Comparison of ENCODE assay signal across 1 cellular context in the genomic region with DNA sequence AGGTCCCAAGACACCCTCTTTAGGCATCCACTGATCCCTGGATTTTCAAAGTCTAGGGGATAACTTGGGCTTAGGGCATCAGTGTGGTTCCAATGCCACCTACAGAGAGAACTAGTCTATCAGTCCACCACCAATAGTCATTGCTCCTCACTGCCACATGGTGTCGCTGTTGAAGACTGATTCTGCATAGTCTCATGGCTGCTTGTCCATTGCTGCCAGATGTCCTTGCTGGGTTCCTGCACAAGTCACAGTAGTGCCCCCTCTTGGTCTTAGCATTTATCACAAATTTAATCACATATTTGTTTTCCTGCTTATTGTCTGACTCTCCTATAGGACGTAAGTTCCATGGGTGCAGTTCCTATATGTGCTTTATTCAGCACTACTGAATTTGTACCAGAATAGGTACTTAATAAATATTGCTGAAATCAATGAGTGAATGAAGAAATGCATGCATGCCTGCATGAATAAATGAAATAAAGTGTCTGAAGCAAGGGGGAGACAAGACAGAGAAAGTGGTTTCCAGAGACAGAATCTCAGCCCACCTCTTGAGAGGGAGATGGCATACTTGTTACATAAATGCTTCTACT.
TF ChIP-seq lines count a peak whose summit lies in the region.

No MANE protein-coding gene starts in this region.

TF ChIP-seq in K562, 482 proteins besides CTCF, POLR2A, EP300 and RAD21 (continued from another document and continues in another):
- TF ChIP-seq, protein P1, sequence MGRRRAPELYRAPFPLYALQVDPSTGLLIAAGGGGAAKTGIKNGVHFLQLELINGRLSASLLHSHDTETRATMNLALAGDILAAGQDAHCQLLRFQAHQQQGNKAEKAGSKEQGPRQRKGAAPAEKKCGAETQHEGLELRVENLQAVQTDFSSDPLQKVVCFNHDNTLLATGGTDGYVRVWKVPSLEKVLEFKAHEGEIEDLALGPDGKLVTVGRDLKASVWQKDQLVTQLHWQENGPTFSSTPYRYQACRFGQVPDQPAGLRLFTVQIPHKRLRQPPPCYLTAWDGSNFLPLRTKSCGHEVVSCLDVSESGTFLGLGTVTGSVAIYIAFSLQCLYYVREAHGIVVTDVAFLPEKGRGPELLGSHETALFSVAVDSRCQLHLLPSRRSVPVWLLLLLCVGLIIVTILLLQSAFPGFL (CRISPR knock-in tag; IDR thresholded peaks at IDR 0.05), result no peak
- TF ChIP-seq CUX1 (CRISPR knock-in tag; IDR thresholded peaks at IDR 0.05), result no peak
- TF ChIP-seq SRSF3 (IDR thresholded peaks at IDR 0.05; ENCODE audit: insufficient read depth, low read length), result no peak
- TF ChIP-seq ZNF592 (IDR thresholded peaks at IDR 0.05), result no peak
- TF ChIP-seq CBX5 (IDR thresholded peaks at IDR 0.05; ENCODE audit: borderline replicate concordance, low read depth), result peak; percentile 99
- no peak for TF ChIP-seq ZNF696 (CRISPR knock-in tag; conservative IDR thresholded peaks at IDR 0.05)
- no peak for TF ChIP-seq HMG20A (CRISPR knock-in tag; conservative IDR thresholded peaks at IDR 0.05)
- TF ChIP-seq ZNF445 (CRISPR knock-in tag; IDR thresholded peaks at IDR 0.05; ENCODE audit: low read depth), result no peak
- no peak for TF ChIP-seq GTF2F1 (IDR thresholded peaks at IDR 0.05; ENCODE audit: low read depth, low read length)
- no peak for TF ChIP-seq ZNF766 (CRISPR knock-in tag; conservative IDR thresholded peaks at IDR 0.05)
- TF ChIP-seq PHB (CRISPR knock-in tag; IDR thresholded peaks at IDR 0.05), result no peak
- TF ChIP-seq ZKSCAN1 (IDR thresholded peaks at IDR 0.05; ENCODE audit: low read depth, low read length), result no peak
- TF ChIP-seq MEIS2 (IDR thresholded peaks at IDR 0.05; ENCODE audit: partially characterized antibody), result no peak
- peak; percentile 94 for TF ChIP-seq TRIM28 (IDR thresholded peaks at IDR 0.05)
- no peak for TF ChIP-seq ZNF224 (CRISPR knock-in tag; IDR thresholded peaks at IDR 0.05)
- TF ChIP-seq, protein P2, sequence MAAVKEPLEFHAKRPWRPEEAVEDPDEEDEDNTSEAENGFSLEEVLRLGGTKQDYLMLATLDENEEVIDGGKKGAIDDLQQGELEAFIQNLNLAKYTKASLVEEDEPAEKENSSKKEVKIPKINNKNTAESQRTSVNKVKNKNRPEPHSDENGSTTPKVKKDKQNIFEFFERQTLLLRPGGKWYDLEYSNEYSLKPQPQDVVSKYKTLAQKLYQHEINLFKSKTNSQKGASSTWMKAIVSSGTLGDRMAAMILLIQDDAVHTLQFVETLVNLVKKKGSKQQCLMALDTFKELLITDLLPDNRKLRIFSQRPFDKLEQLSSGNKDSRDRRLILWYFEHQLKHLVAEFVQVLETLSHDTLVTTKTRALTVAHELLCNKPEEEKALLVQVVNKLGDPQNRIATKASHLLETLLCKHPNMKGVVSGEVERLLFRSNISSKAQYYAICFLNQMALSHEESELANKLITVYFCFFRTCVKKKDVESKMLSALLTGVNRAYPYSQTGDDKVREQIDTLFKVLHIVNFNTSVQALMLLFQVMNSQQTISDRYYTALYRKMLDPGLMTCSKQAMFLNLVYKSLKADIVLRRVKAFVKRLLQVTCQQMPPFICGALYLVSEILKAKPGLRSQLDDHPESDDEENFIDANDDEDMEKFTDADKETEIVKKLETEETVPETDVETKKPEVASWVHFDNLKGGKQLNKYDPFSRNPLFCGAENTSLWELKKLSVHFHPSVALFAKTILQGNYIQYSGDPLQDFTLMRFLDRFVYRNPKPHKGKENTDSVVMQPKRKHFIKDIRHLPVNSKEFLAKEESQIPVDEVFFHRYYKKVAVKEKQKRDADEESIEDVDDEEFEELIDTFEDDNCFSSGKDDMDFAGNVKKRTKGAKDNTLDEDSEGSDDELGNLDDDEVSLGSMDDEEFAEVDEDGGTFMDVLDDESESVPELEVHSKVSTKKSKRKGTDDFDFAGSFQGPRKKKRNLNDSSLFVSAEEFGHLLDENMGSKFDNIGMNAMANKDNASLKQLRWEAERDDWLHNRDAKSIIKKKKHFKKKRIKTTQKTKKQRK (IDR thresholded peaks at IDR 0.05; ENCODE audit: borderline replicate concordance, low read depth, low read length), result no peak
- peak; percentile 98; the same call in 1 of the 2 replicates for TF ChIP-seq CBX1 (IDR thresholded peaks at IDR 0.05; ENCODE audit: low read depth)
- TF ChIP-seq JUN (IDR thresholded peaks at IDR 0.05; ENCODE audit: borderline replicate concordance, low read depth, low read length), result 0 out of 2 replicates have a peak, but pooled peaks have one; percentile 32
- no peak for TF ChIP-seq JUN (CRISPR knock-in tag; IDR thresholded peaks at IDR 0.05; ENCODE audit: borderline replicate concordance)
- TF ChIP-seq, protein P3, sequence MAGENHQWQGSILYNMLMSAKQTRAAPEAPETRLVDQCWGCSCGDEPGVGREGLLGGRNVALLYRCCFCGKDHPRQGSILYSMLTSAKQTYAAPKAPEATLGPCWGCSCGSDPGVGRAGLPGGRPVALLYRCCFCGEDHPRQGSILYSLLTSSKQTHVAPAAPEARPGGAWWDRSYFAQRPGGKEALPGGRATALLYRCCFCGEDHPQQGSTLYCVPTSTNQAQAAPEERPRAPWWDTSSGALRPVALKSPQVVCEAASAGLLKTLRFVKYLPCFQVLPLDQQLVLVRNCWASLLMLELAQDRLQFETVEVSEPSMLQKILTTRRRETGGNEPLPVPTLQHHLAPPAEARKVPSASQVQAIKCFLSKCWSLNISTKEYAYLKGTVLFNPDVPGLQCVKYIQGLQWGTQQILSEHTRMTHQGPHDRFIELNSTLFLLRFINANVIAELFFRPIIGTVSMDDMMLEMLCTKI (IDR thresholded peaks at IDR 0.05; ENCODE audit: partially characterized antibody), result no peak
- no peak for TF ChIP-seq MTF1 (CRISPR knock-in tag; IDR thresholded peaks at IDR 0.05; ENCODE audit: borderline replicate concordance)
- no peak for TF ChIP-seq ZNF212 (CRISPR knock-in tag; IDR thresholded peaks at IDR 0.05)
- 0 out of 2 replicates have a peak, but pooled peaks have one; percentile 15 for TF ChIP-seq ZNF384 (IDR thresholded peaks at IDR 0.05; ENCODE audit: low read depth, low read length)
- TF ChIP-seq HSF4 (CRISPR knock-in tag; IDR thresholded peaks at IDR 0.05; ENCODE audit: borderline replicate concordance), result no peak
- no peak for TF ChIP-seq BCL6 (CRISPR knock-in tag; IDR thresholded peaks at IDR 0.05)
- no peak for TF ChIP-seq SNIP1 (IDR thresholded peaks at IDR 0.05; ENCODE audit: low read depth)
- TF ChIP-seq PHF20 (IDR thresholded peaks at IDR 0.05; ENCODE audit: partially characterized antibody), result no peak
- peak; percentile 20; the same call in 1 of the 2 replicates for TF ChIP-seq ARID2 (IDR thresholded peaks at IDR 0.05)
- TF ChIP-seq ETV5 (CRISPR knock-in tag; IDR thresholded peaks at IDR 0.05; ENCODE audit: low read depth), result 0 out of 2 replicates have a peak, but pooled peaks have one; percentile 39
- TF ChIP-seq, protein P4, sequence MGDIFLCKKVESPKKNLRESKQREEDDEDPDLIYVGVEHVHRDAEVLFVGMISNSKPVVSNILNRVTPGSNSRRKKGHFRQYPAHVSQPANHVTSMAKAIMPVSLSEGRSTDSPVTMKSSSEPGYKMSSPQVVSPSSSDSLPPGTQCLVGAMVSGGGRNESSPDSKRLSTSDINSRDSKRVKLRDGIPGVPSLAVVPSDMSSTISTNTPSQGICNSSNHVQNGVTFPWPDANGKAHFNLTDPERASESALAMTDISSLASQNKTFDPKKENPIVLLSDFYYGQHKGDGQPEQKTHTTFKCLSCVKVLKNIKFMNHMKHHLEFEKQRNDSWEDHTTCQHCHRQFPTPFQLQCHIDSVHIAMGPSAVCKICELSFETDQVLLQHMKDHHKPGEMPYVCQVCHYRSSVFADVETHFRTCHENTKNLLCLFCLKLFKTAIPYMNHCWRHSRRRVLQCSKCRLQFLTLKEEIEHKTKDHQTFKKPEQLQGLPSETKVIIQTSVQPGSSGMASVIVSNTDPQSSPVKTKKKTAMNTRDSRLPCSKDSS (IDR thresholded peaks at IDR 0.05; ENCODE audit: low read depth, partially characterized antibody), result peak; percentile 18
- TF ChIP-seq ZMIZ1 (IDR thresholded peaks at IDR 0.05; ENCODE audit: low read depth in 2 of 2, low read length in 2 of 2), result no peak
- TF ChIP-seq FOXK1 (CRISPR knock-in tag; IDR thresholded peaks at IDR 0.05; ENCODE audit: borderline replicate concordance), result no peak
- TF ChIP-seq ZNF778 (CRISPR knock-in tag; IDR thresholded peaks at IDR 0.05), result no peak
- no peak for TF ChIP-seq RBM25 (IDR thresholded peaks at IDR 0.05; ENCODE audit: low read depth, low read length, severe bottlenecking)
- TF ChIP-seq PTTG1 (tag; IDR thresholded peaks at IDR 0.05; ENCODE audit: low read depth), result no peak
- TF ChIP-seq PHB2 (IDR thresholded peaks at IDR 0.05; ENCODE audit: low read depth), result no peak
